In genomic region chr2:133955174-133955573, GRCh38 we compare ENCODE assay signal across 25 cellular contexts.
"Had no signal": no experiment of that assay in that cellular context is flagged by ENCODE, and none has a peak within 500 bp of the region (broad histone marks: within the 10 kb centered on the region; RNA-seq: fewer than 3 reads in every experiment).

No MANE protein-coding gene starts in this region.

- ATAC-seq: activated CD4-positive, CD25-positive, alpha-beta regulatory T cell treated with anti-CD3 and anti-CD28 coated beads, Interleukin-2, amount 50 U/mL, for 24 hours; activated T-cell treated with anti-CD3 and anti-CD28 coated beads, Interleukin-2, amount 50 U/mL, for 4 hours; esophagus mucosa; left lung; natural killer cell treated with Interleukin-12 subunit alpha and Interleukin-12 subunit beta and Interleukin-15 and Interleukin-18, amount 100 ng/mL, for 72 hours; stimulated activated naive CD8-positive, alpha-beta T cell treated with anti-CD3 and anti-CD28 coated beads, Interleukin-15, amount 100 ng/mL, for 72 hours had no signal

- H3K27ac ChIP-seq: adrenal gland, ascending aorta, brain microvascular endothelial cell, hepatocyte, left lung, ovary, prostate gland, suprapubic skin, tibial nerve, VCaP had no signal

- H3K79me2 ChIP-seq: hepatocyte had no signal

- DNase-seq: activated CD4-positive, alpha-beta T cell treated with anti-CD3 and anti-CD28 coated beads, Interleukin-2, amount 10 ng/mL, durations not matched to agents 7 days and 5 days; activated CD8-positive, alpha-beta memory T cell treated with anti-CD3 and anti-CD28 coated beads for 24 hours; activated CD8-positive, alpha-beta memory T cell treated with anti-CD3 and anti-CD28 coated beads, Interleukin-2, amount 50 U/mL, for 4 hours; activated naive CD4-positive, alpha-beta T cell; activated T-cell treated with anti-CD3 and anti-CD28 coated beads, Interleukin-2, amount 50 U/mL, for 4 hours; adrenal gland; brain microvascular endothelial cell; caudate nucleus; dermis blood vessel endothelial cell; effector memory CD4-positive, alpha-beta T cell; glutamatergic neuron; immature natural killer cell; left lung; ovary; stimulated activated CD4-positive, alpha-beta T cell treated with anti-CD3 and anti-CD28 coated beads, Interleukin-4, amount 100 ng/mL, for 4 hours; stimulated activated naive CD8-positive, alpha-beta T cell treated with anti-CD3 and anti-CD28 coated beads, Interleukin-15, amount 100 ng/mL, for 72 hours had no signal

- H3K4me2 ChIP-seq: hepatocyte had no signal

- H3K27me3 ChIP-seq: adrenal gland, ascending aorta, brain microvascular endothelial cell, hepatocyte, left lung, ovary, suprapubic skin, tibial nerve had no signal

- H3K9me3 ChIP-seq: adrenal gland, ascending aorta, left lung, ovary, prostate gland, suprapubic skin, tibial nerve had no signal

- H3K36me3 ChIP-seq: adrenal gland, ascending aorta, brain microvascular endothelial cell, left lung, ovary, prostate gland, suprapubic skin, tibial nerve had no signal

- H3K4me3 ChIP-seq: adrenal gland, ascending aorta, hepatocyte, left lung, ovary, prostate gland, suprapubic skin, tibial nerve had no signal

- H3K4me1 ChIP-seq: ascending aorta, left lung, prostate gland, suprapubic skin, tibial nerve had no signal
